Comparison of ENCODE assay signal across 28 cellular contexts in genomic region chr2:227057060-227057459, GRCh38.
"Had no signal": no experiment of that assay in that cellular context is flagged by ENCODE, and none has a peak within 500 bp of the region (broad histone marks: within the 10 kb centered on the region; RNA-seq: fewer than 3 reads in every experiment).

No MANE protein-coding gene starts in this region.

- H3K4me1 Mint-ChIP-seq: activated CD4-positive, alpha-beta T cell treated with anti-CD3 and anti-CD28 coated beads, Interleukin-2, amount 10 ng/mL, durations not matched to agents 24 days and 14 days; activated naive CD8-positive, alpha-beta T cell treated with anti-CD3 and anti-CD28 coated beads for 36 hours; activated T-helper 17 cell treated with anti-CD3 and anti-CD28 coated beads, Interleukin-2, amount 50 U/mL, for 72 hours had no signal

- H3K27ac ChIP-seq: brain microvascular endothelial cell had no signal

- H3K27ac Mint-ChIP-seq: activated CD4-positive, alpha-beta T cell treated with anti-CD3 and anti-CD28 coated beads, Interleukin-2, amount 10 ng/mL, durations not matched to agents 24 days and 14 days; activated CD8-positive, alpha-beta T cell treated with anti-CD3 and anti-CD28 coated beads for 36 hours; activated naive CD8-positive, alpha-beta T cell treated with anti-CD3 and anti-CD28 coated beads for 36 hours; activated T-cell treated with anti-CD3 and anti-CD28 coated beads, Interleukin-2, amount 50 U/mL, for 72 hours; activated T-helper 17 cell treated with anti-CD3 and anti-CD28 coated beads, Interleukin-2, amount 50 U/mL, for 72 hours had no signal

- H3K36me3 Mint-ChIP-seq: activated naive CD8-positive, alpha-beta T cell treated with anti-CD3 and anti-CD28 coated beads for 36 hours had no signal

- H3K9me3 ChIP-seq: MG63 had no signal

- H3K4me3 Mint-ChIP-seq: activated CD4-positive, alpha-beta T cell treated with anti-CD3 and anti-CD28 coated beads, Interleukin-2, amount 10 ng/mL, durations not matched to agents 24 days and 14 days; activated CD8-positive, alpha-beta T cell treated with anti-CD3 and anti-CD28 coated beads for 36 hours; activated naive CD8-positive, alpha-beta T cell treated with anti-CD3 and anti-CD28 coated beads for 36 hours; activated T-cell treated with anti-CD3 and anti-CD28 coated beads, Interleukin-2, amount 50 U/mL, for 72 hours; activated T-helper 17 cell treated with anti-CD3 and anti-CD28 coated beads, Interleukin-2, amount 50 U/mL, for 72 hours had no signal

- DNase-seq: activated CD4-positive, alpha-beta T cell treated with anti-CD3 and anti-CD28 coated beads, Interleukin-2, amount 10 ng/mL, durations not matched to agents 24 days and 14 days; activated CD4-positive, alpha-beta T cell treated with anti-CD3 and anti-CD28 coated beads, Interleukin-2, amount 50 U/mL, for 4 hours; activated CD8-positive, alpha-beta T cell treated with anti-CD3 and anti-CD28 coated beads for 36 hours; activated effector memory CD4-positive, alpha-beta T cell treated with anti-CD3 and anti-CD28 coated beads, Interleukin-2, amount 50 U/mL, for 16 hours; activated naive CD4-positive, alpha-beta T cell; activated naive CD4-positive, alpha-beta T cell treated with anti-CD3 and anti-CD28 coated beads, Interleukin-2, amount 50 U/mL, for 16 hours; activated naive CD8-positive, alpha-beta T cell treated with anti-CD3 and anti-CD28 coated beads for 36 hours; activated T-cell treated with anti-CD3 and anti-CD28 coated beads, Interleukin-2, amount 50 U/mL, for 1 hour; activated T-cell treated with anti-CD3 and anti-CD28 coated beads, Interleukin-2, amount 50 U/mL, for 72 hours; amniotic stem cell; aorta; brain microvascular endothelial cell; central memory CD4-positive, alpha-beta T cell; Kasumi-1; KG1; MG63; NCI-H1048; NCI-H1105 treated with DMSO at 0.1 percent for 48 hours; NCI-H1436; NCI-H1694; NCI-H1930; NCI-H2081 treated with DMSO at 0.1 percent for 48 hours; NCI-H226; NCI-H446 treated with DMSO at 0.1 percent for 48 hours; NCI-H524 treated with DMSO at 0.1 percent for 48 hours; SHP77; T1000 had no signal

- H3K4me3 ChIP-seq: MG63 had no signal

- H3K27me3 ChIP-seq: brain microvascular endothelial cell, MG63 had no signal

- H3K9me3 Mint-ChIP-seq: activated CD4-positive, alpha-beta T cell treated with anti-CD3 and anti-CD28 coated beads, Interleukin-2, amount 10 ng/mL, durations not matched to agents 24 days and 14 days; activated CD8-positive, alpha-beta T cell treated with anti-CD3 and anti-CD28 coated beads for 36 hours; activated naive CD8-positive, alpha-beta T cell treated with anti-CD3 and anti-CD28 coated beads for 36 hours; activated T-cell treated with anti-CD3 and anti-CD28 coated beads, Interleukin-2, amount 50 U/mL, for 72 hours; activated T-helper 17 cell treated with anti-CD3 and anti-CD28 coated beads, Interleukin-2, amount 50 U/mL, for 72 hours had no signal
